In genomic region chr4:703336-704197, GRCh38 we compare ENCODE assay signal across 37 cellular contexts. TPM values are rescaled to one million over a fixed set of nuclear protein-coding genes. Genes with fewer than 3 reads are reported as not detected.
"Had no signal": no experiment of that assay in that cellular context is flagged by ENCODE, and none has a peak within 500 bp of the region (broad histone marks: within the 10 kb centered on the region; RNA-seq: fewer than 3 reads in every experiment).

No MANE protein-coding gene starts in this region.

- H3K27ac ChIP-seq: ascending aorta, cardiac muscle cell, Peyer's patch, SJSA1, VCaP had no signal

- H3K9me3 ChIP-seq: ascending aorta, Peyer's patch, SJSA1, SK-N-SH had no signal

- H3K4me2 ChIP-seq: SK-N-SH had no signal

- H3K4me3 Mint-ChIP-seq: activated CD4-positive, alpha-beta memory T cell treated with anti-CD3 and anti-CD28 coated beads, Interleukin-2, amount 10 ng/mL, durations not matched to agents 7 days and 5 days; activated CD8-positive, alpha-beta memory T cell treated with anti-CD3 and anti-CD28 coated beads, Interleukin-2, amount 10 ng/mL, durations not matched to agents 7 days and 5 days; activated naive CD8-positive, alpha-beta T cell treated with anti-CD3 and anti-CD28 coated beads, Interleukin-2, amount 10 ng/mL, durations not matched to agents 7 days and 5 days; activated T-cell treated with anti-CD3 and anti-CD28 coated beads, Interleukin-2, amount 50 U/mL, for 72 hours had no signal

- H3K27me3 ChIP-seq: ascending aorta, cardiac muscle cell, Peyer's patch, SJSA1 had no signal

- DNase-seq: activated B cell treated with CpG ODN at 0.5 μM for 24 hours; activated CD4-positive, alpha-beta memory T cell treated with anti-CD3 and anti-CD28 coated beads, Interleukin-2, amount 10 ng/mL, durations not matched to agents 7 days and 5 days; activated CD4-positive, alpha-beta T cell treated with anti-CD3 and anti-CD28 coated beads for 1 hour; activated CD4-positive, alpha-beta T cell treated with anti-CD3 and anti-CD28 coated beads for 48 hours; activated CD8-positive, alpha-beta memory T cell treated with anti-CD3 and anti-CD28 coated beads for 24 hours; activated CD8-positive, alpha-beta memory T cell treated with anti-CD3 and anti-CD28 coated beads, Interleukin-2, amount 10 ng/mL, durations not matched to agents 7 days and 5 days; activated naive CD4-positive, alpha-beta T cell treated with Interleukin-2 at 50 U/mL for 16 hours; activated naive CD8-positive, alpha-beta T cell treated with anti-CD3 and anti-CD28 coated beads, Interleukin-2, amount 10 ng/mL, durations not matched to agents 7 days and 5 days; activated T-cell treated with anti-CD3 and anti-CD28 coated beads, Interleukin-2, amount 50 U/mL, for 1 hour; activated T-cell treated with anti-CD3 and anti-CD28 coated beads, Interleukin-2, amount 50 U/mL, for 72 hours; Kasumi-1; KG1; MM.1S; MV-4-11; NCI-H1092; NCI-H1436 treated with DMSO at 0.1 percent for 48 hours; NCI-H1694 treated with DMSO at 0.1 percent for 48 hours; NCI-H2029; NCI-H345; NCI-H510A; NCI-H526; NCI-H748 treated with DMSO at 0.1 percent for 48 hours; NK-92 treated with Interleukin-12 subunit alpha and Interleukin-12 subunit beta, amount 100 ng/mL, for 24 hours; PC-3; RPMI8226; SHP77 treated with DMSO at 0.1 percent for 48 hours; T-helper 2 cell; T-helper 9 cell had no signal

- H3K36me3 Mint-ChIP-seq: activated naive CD4-positive, alpha-beta T cell treated with anti-CD3 and anti-CD28 coated beads, Interleukin-2, amount 50 U/mL, for 24 hours had no signal

- H3K9ac ChIP-seq: SK-N-SH had no signal

- H3K36me3 ChIP-seq: ascending aorta, cardiac muscle cell, Peyer's patch had no signal

- ATAC-seq: activated CD8-positive, alpha-beta memory T cell treated with anti-CD3 and anti-CD28 coated beads, Interleukin-2, amount 10 ng/mL, durations not matched to agents 7 days and 5 days; activated T-cell treated with anti-CD3 and anti-CD28 coated beads, Interleukin-2, amount 50 U/mL, for 72 hours; PC-3 had no signal

- H3K27ac Mint-ChIP-seq: activated B cell treated with CpG ODN at 0.5 μM for 24 hours; activated CD4-positive, alpha-beta memory T cell treated with anti-CD3 and anti-CD28 coated beads, Interleukin-2, amount 10 ng/mL, durations not matched to agents 7 days and 5 days; activated CD8-positive, alpha-beta memory T cell treated with anti-CD3 and anti-CD28 coated beads, Interleukin-2, amount 10 ng/mL, durations not matched to agents 7 days and 5 days; activated naive CD4-positive, alpha-beta T cell treated with anti-CD3 and anti-CD28 coated beads, Interleukin-2, amount 50 U/mL, for 24 hours; activated naive CD8-positive, alpha-beta T cell treated with anti-CD3 and anti-CD28 coated beads, Interleukin-2, amount 10 ng/mL, durations not matched to agents 7 days and 5 days; activated T-cell treated with anti-CD3 and anti-CD28 coated beads, Interleukin-2, amount 50 U/mL, for 72 hours; activated T-helper 2 cell treated with anti-CD3 and anti-CD28 coated beads, Interferon-gamma antibody, Interleukin-2, Interleukin-4, amounts not matched to agents 10 μg/mL and 5 μg/mL and 100 μg/mL, durations not matched to agents 14 hours and 24 hours and 36 hours had no signal

- H3K4me3 ChIP-seq: ascending aorta, cardiac muscle cell, Peyer's patch, SJSA1 had no signal

- H3K27me3 Mint-ChIP-seq: activated B cell treated with CpG ODN at 0.5 μM for 24 hours; activated CD4-positive, alpha-beta memory T cell treated with anti-CD3 and anti-CD28 coated beads, Interleukin-2, amount 10 ng/mL, durations not matched to agents 7 days and 5 days; activated CD8-positive, alpha-beta memory T cell treated with anti-CD3 and anti-CD28 coated beads, Interleukin-2, amount 10 ng/mL, durations not matched to agents 7 days and 5 days; activated naive CD4-positive, alpha-beta T cell treated with anti-CD3 and anti-CD28 coated beads, Interleukin-2, amount 50 U/mL, for 24 hours; activated naive CD8-positive, alpha-beta T cell treated with anti-CD3 and anti-CD28 coated beads, Interleukin-2, amount 10 ng/mL, durations not matched to agents 7 days and 5 days; central memory CD8-positive, alpha-beta T cell had no signal

- H3K4me1 ChIP-seq: SJSA1 had no signal

RNA-seq across cellular contexts. Expression of gene SLC49A3, which starts 14.6 kb away (rescaled TPM):
- total RNA-seq: PC-3, SJSA1 had no signal

RNA-seq across cellular contexts. Expression of gene ATP5ME, which starts 29.5 kb away (rescaled TPM):
- total RNA-seq: ascending aorta had no signal
